Comparison of ENCODE assay signal across 17 cellular contexts in genomic region chr2:208545398-208546042, GRCh38.
DNase-seq lines count a peak whose midpoint lies in the region; ATAC-seq, FAIRE-seq and TF ChIP-seq lines count a peak whose summit lies in the region.
"Had no signal": no experiment of that assay in that cellular context is flagged by ENCODE, and none has a peak within 500 bp of the region (broad histone marks: within the 10 kb centered on the region; RNA-seq: fewer than 3 reads in every experiment).

No MANE protein-coding gene starts in this region.

- TF ChIP-seq POLR2A in K562 (conservative IDR thresholded peaks at IDR 0.05): no peak

- 0 out of 2 replicates have a peak overlapping the region, but pooled peaks have one; percentile 22 for H2AFZ ChIP-seq in K562 (ENCODE audit: low read depth, low read length)

- POLR2A ChIA-PET in K562 (lab: Yijun Ruan, JAX): interaction anchor here (0.8 to 1.4 kb wide), 3 partner anchors 11 to 54 kb away, joined by 3 to 4 read pairs (median 4); no protein-coding TSS in a partner anchor

- H3K4me1 Mint-ChIP-seq in progenitor cell of endocrine pancreas (ENCODE audit: low read depth): peaks cover 26% of the 10 kb centered on the region
- H3K4me1 Mint-ChIP-seq: activated CD4-positive, alpha-beta memory T cell treated with anti-CD3 and anti-CD28 coated beads, Interleukin-2, amount 10 ng/mL, durations not matched to agents 7 days and 5 days had no signal

- no peaks in the 10 kb centered on the region for H3K27me3 ChIP-seq in K562 (ENCODE audit: control insufficient read depth in 2 of 2, insufficient read depth in 2 of 2, low read length in 2 of 2)
- H3K27me3 ChIP-seq: gastrocnemius medialis had no signal

- H3K9me3 ChIP-seq in K562 (replicated peaks; ENCODE audit: control insufficient read depth, insufficient read depth, low read depth, low read length): no peaks in the 10 kb centered on the region; the same call in 1 of the 2 replicates
- H3K9me3 ChIP-seq: gastrocnemius medialis had no signal

- CTCF ChIA-PET in K562 (lab: Yijun Ruan, JAX; ENCODE audit: low intra/inter-chr PET ratio): no interaction called here

- DNase-seq in HuH-7.5 (ENCODE audit: low spot score) (peak; percentile 6), NCI-H2081 treated with DMSO at 0.1 percent for 48 hours (lab: John Stamatoyannopoulos, UW) (peak; percentile 78), K562 (ENCODE audit: extremely low read depth in 1 of 4, low spot score in 3 of 4) (peak in 2 of 4 experiments; percentile 40 to 74), progenitor cell of endocrine pancreas (ENCODE audit: low spot score, unreplicated experiment) (no peak), DMS 273 (lab: John Stamatoyannopoulos, UW; ENCODE audit: unreplicated experiment) (no peak)
- no peak for DNase-seq in activated CD8-positive, alpha-beta memory T cell treated with anti-CD3 and anti-CD28 coated beads, Interleukin-2, amount 50 U/mL, for 48 hours
- DNase-seq in stimulated activated CD4-positive, alpha-beta T cell treated with anti-CD3 and anti-CD28 coated beads, Interleukin-4, amount 100 ng/mL, for 4 hours: no peak
- DNase-seq: activated CD4-positive, alpha-beta memory T cell treated with anti-CD3 and anti-CD28 coated beads, Interleukin-2, amount 10 ng/mL, durations not matched to agents 7 days and 5 days; EL; gastrocnemius medialis; HCEC 1CT; NCI-H1694 treated with DMSO at 0.1 percent for 48 hours; stimulated activated naive CD4-positive, alpha-beta T cell had no signal

- peak overlapping the region; percentile 10; the same call in 1 of the 2 replicates for H3K4me3 ChIP-seq in K562
- H3K4me3 ChIP-seq: gastrocnemius medialis, GM12878 had no signal

- peak in 1 of 3 experiments; percentile 8; a peak in 1 of 6 replicates for TF ChIP-seq CTCF in K562 (IDR thresholded peaks at IDR 0.05 in 2 of 3, conservative IDR thresholded peaks at IDR 0.05 in 1 of 3; ENCODE audit: insufficient read depth in 2 of 3, low read depth in 1 of 3, low read length in 3 of 3)
- no peak for TF ChIP-seq CTCF in progenitor cell of endocrine pancreas (IDR thresholded peaks at IDR 0.05; ENCODE audit: unreplicated experiment)

- H4K20me1 ChIP-seq in K562 (replicated peaks; ENCODE audit: control insufficient read depth, insufficient read depth, low read length): no peaks in the 10 kb centered on the region

- H3K9ac ChIP-seq in K562 (ENCODE audit: insufficient read depth in 1 of 2, low read depth in 2 of 2, low read length in 2 of 2): peak overlapping the region in 1 of 2 experiments; percentile 31; a peak in 2 of 4 replicates

- no peak for FAIRE-seq in K562 (lab: Jason Lieb, UNC)
- FAIRE-seq: endometrium, GM12878, TTC549, urothelium cell line had no signal

- peaks cover 53% of the 10 kb centered on the region for H3K79me2 ChIP-seq in K562 (ENCODE audit: control insufficient read depth, insufficient read depth, low read length)

- H3K9me3 Mint-ChIP-seq in progenitor cell of endocrine pancreas (ENCODE audit: low read depth): no peaks in the 10 kb centered on the region
- H3K9me3 Mint-ChIP-seq: activated CD4-positive, alpha-beta memory T cell treated with anti-CD3 and anti-CD28 coated beads, Interleukin-2, amount 10 ng/mL, durations not matched to agents 7 days and 5 days had no signal

- peak; percentile 75 for ATAC-seq in K562
- ATAC-seq: gastrocnemius medialis, GM12878 had no signal

- peaks cover 3% of the 10 kb centered on the region; the same call in 2 of the 3 replicates for H3K36me3 ChIP-seq in K562 (ENCODE audit: control insufficient read depth, insufficient read depth, low read length)
- H3K36me3 ChIP-seq: gastrocnemius medialis had no signal

- no peaks in the 10 kb centered on the region for H3K36me3 Mint-ChIP-seq in progenitor cell of endocrine pancreas (ENCODE audit: insufficient read depth)

- H3K27ac Mint-ChIP-seq in progenitor cell of endocrine pancreas: peak overlapping the region; percentile 81
- H3K27ac Mint-ChIP-seq: activated CD4-positive, alpha-beta memory T cell treated with anti-CD3 and anti-CD28 coated beads, Interleukin-2, amount 10 ng/mL, durations not matched to agents 7 days and 5 days had no signal

- peaks cover 31% of the 10 kb centered on the region for H3K27me3 Mint-ChIP-seq in progenitor cell of endocrine pancreas
- H3K27me3 Mint-ChIP-seq: activated CD4-positive, alpha-beta memory T cell treated with anti-CD3 and anti-CD28 coated beads, Interleukin-2, amount 10 ng/mL, durations not matched to agents 7 days and 5 days had no signal

- no TSS peak for BruUV-seq in K562 (replicated peaks; lab: Mats Ljungman, UMichigan)

- no peaks in the 10 kb centered on the region for H3K9me1 ChIP-seq in K562 (ENCODE audit: control insufficient read depth, insufficient read depth, low read length)

- H3K4me1 ChIP-seq in K562 (replicated peaks in 1 of 2; ENCODE audit: control insufficient read depth in 2 of 2, insufficient read depth in 2 of 2, low read length in 2 of 2): peaks cover 5 to 24% of the 10 kb centered on the region in 2 experiments
- H3K4me1 ChIP-seq: gastrocnemius medialis had no signal

- no peak overlapping the region for H3K4me3 Mint-ChIP-seq in progenitor cell of endocrine pancreas (ENCODE audit: low read depth)
- H3K4me3 Mint-ChIP-seq: activated CD4-positive, alpha-beta memory T cell treated with anti-CD3 and anti-CD28 coated beads, Interleukin-2, amount 10 ng/mL, durations not matched to agents 7 days and 5 days had no signal

- 0 out of 3 replicates have a peak overlapping the region, but pooled peaks have one; percentile 5 for H3K27ac ChIP-seq in K562 (ENCODE audit: extremely low read depth, low read depth, low read length)
- H3K27ac ChIP-seq: gastrocnemius medialis had no signal

- WGBS in K562 (ENCODE audit: insufficient coverage, low coverage, missing lambda C conversion rate): 2% methylated on average over 4 of the region's 4 CpGs

- in situ Hi-C loops in K562 (cut with MboI): no loop called here

- 0 out of 4 replicates have a peak, but pooled peaks of 1 of the 2 experiments have one; percentile 6 for TF ChIP-seq RAD21 in K562 (CRISPR knock-in tag; conservative IDR thresholded peaks at IDR 0.05 in 1 of 2, IDR thresholded peaks at IDR 0.05 in 1 of 2)

- intact Hi-C loops in K562 (cut with micrococcal nuclease): no loop called here

- TF ChIP-seq EP300 in K562 (IDR thresholded peaks at IDR 0.05; ENCODE audit: low read length): 0 out of 2 replicates have a peak, but pooled peaks have one; percentile 15

- H3K4me2 ChIP-seq in K562 (ENCODE audit: insufficient read depth, low read length): peak overlapping the region; percentile 48

TF ChIP-seq in K562, 482 proteins besides CTCF, POLR2A, EP300 and RAD21 (continues in another document):
- TF ChIP-seq MAZ (CRISPR knock-in tag; conservative IDR thresholded peaks at IDR 0.05 in 1 of 2, IDR thresholded peaks at IDR 0.05 in 1 of 2) (0 out of 4 replicates have a peak, but pooled peaks of 1 of the 2 experiments have one; percentile 33), RCOR1 (IDR thresholded peaks at IDR 0.05; ENCODE audit: borderline replicate concordance in 1 of 2, low read depth in 2 of 2, low read length in 2 of 2) (0 out of 4 replicates have a peak, but pooled peaks of 1 of the 2 experiments have one; percentile 8), MYNN (IDR thresholded peaks at IDR 0.05) (no peak), MYNN (CRISPR knock-in tag; IDR thresholded peaks at IDR 0.05) (no peak), ZNF134 (CRISPR knock-in tag; conservative IDR thresholded peaks at IDR 0.05) (no peak), CBFA2T2 (conservative IDR thresholded peaks at IDR 0.05) (0 out of 2 replicates have a peak, but pooled peaks have one; percentile 3), SIN3A (IDR thresholded peaks at IDR 0.05; ENCODE audit: borderline replicate concordance in 2 of 2, control insufficient read depth in 1 of 2, low read depth in 2 of 2, low read length in 2 of 2) (peak; percentile 63 to 78; a peak in 2 of 4 replicates), FOXK2 (conservative IDR thresholded peaks at IDR 0.05 in 1 of 2, IDR thresholded peaks at IDR 0.05 in 1 of 2; ENCODE audit: low read depth in 2 of 2) (peak; percentile 20 to 64; a peak in 1 of 4 replicates)
- TF ChIP-seq, protein P1, sequence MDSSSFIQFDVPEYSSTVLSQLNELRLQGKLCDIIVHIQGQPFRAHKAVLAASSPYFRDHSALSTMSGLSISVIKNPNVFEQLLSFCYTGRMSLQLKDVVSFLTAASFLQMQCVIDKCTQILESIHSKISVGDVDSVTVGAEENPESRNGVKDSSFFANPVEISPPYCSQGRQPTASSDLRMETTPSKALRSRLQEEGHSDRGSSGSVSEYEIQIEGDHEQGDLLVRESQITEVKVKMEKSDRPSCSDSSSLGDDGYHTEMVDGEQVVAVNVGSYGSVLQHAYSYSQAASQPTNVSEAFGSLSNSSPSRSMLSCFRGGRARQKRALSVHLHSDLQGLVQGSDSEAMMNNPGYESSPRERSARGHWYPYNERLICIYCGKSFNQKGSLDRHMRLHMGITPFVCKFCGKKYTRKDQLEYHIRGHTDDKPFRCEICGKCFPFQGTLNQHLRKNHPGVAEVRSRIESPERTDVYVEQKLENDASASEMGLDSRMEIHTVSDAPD (CRISPR knock-in tag; IDR thresholded peaks at IDR 0.05): no peak
- TF ChIP-seq, protein P2, sequence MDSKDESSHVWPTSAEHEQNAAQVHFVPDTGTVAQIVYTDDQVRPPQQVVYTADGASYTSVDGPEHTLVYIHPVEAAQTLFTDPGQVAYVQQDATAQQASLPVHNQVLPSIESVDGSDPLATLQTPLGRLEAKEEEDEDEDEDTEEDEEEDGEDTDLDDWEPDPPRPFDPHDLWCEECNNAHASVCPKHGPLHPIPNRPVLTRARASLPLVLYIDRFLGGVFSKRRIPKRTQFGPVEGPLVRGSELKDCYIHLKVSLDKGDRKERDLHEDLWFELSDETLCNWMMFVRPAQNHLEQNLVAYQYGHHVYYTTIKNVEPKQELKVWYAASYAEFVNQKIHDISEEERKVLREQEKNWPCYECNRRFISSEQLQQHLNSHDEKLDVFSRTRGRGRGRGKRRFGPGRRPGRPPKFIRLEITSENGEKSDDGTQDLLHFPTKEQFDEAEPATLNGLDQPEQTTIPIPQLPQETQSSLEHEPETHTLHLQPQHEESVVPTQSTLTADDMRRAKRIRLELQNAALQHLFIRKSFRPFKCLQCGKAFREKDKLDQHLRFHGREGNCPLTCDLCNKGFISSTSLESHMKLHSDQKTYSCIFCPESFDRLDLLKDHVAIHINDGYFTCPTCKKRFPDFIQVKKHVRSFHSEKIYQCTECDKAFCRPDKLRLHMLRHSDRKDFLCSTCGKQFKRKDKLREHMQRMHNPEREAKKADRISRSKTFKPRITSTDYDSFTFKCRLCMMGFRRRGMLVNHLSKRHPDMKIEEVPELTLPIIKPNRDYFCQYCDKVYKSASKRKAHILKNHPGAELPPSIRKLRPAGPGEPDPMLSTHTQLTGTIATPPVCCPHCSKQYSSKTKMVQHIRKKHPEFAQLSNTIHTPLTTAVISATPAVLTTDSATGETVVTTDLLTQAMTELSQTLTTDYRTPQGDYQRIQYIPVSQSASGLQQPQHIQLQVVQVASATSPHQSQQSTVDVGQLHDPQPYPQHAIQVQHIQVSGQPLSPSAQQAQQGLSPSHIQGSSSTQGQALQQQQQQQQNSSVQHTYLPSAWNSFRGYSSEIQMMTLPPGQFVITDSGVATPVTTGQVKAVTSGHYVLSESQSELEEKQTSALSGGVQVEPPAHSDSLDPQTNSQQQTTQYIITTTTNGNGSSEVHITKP (IDR thresholded peaks at IDR 0.05; ENCODE audit: partially characterized antibody): peak; percentile 18

Comparison
In these comparisons a context has a peak if more than half of its experiments do, and no peak if none do; other contexts are left out.
1. DNase-seq: peak in HuH-7.5 (single experiment) and NCI-H2081 treated with DMSO at 0.1 percent for 48 hours (single experiment); none in progenitor cell of endocrine pancreas (single experiment), activated CD8-positive, alpha-beta memory T cell treated with anti-CD3 and anti-CD28 coated beads, Interleukin-2, amount 50 U/mL, for 48 hours (single experiment), DMS 273 (single experiment) and stimulated activated CD4-positive, alpha-beta T cell treated with anti-CD3 and anti-CD28 coated beads, Interleukin-4, amount 100 ng/mL, for 4 hours (0 of 2).